9 cellular contexts compared by ENCODE assay signal in the genomic region with DNA sequence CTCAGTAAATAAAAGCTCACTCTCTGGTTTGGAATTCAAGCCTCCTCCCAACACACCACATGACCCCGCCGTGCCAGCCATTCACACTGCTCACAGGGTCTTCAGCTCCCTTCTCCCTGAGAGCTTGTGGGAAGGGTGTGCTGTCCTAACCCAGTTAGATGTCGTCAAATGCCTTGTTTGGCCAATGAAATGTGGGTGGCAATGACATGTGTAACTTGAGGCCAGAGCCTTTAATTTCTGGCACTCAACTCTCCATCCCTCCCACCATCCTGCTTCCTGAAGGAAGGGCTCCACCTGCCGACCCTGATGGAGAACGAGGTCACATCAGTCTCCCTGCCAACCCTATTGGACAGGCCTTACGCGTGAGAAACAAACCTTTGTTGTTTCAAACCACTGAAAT.
DNase-seq lines count a peak whose midpoint lies in the region; ATAC-seq and TF ChIP-seq lines count a peak whose summit lies in the region.
"Had no signal": no experiment of that assay in that cellular context is flagged by ENCODE, and none has a peak within 500 bp of the region (broad histone marks: within the 10 kb centered on the region; RNA-seq: fewer than 3 reads in every experiment).

No MANE protein-coding gene starts in this region.

- POLR2A ChIA-PET in A673 (lab: Charles Lee; ENCODE audit: low non-redundant PET): no interaction called here
- POLR2A ChIA-PET in PC-3 (lab: Charles Lee; ENCODE audit: unreplicated experiment): no interaction called here

- intact Hi-C loops in A673 (cut with micrococcal nuclease; ENCODE audit: unreplicated experiment): no loop called here
- intact Hi-C loops in PC-3 (cut with micrococcal nuclease): loop anchor here (1.0 kb wide), 1 partner anchor 80 kb away; no protein-coding TSS in a partner anchor

- no peaks in the 10 kb centered on the region for H3K9me3 ChIP-seq in A673 (ENCODE audit: low read depth, low read length, poor library complexity, severe bottlenecking)
- no peaks in the 10 kb centered on the region for H3K9me3 ChIP-seq in HAP-1
- no peaks in the 10 kb centered on the region for H3K9me3 ChIP-seq in PC-3 (ENCODE audit: low read length)

- no peaks in the 10 kb centered on the region for H3K4me1 Mint-ChIP-seq in activated T-cell treated with anti-CD3 and anti-CD28 coated beads, Interleukin-2, amount 50 U/mL, for 24 hours (ENCODE audit: low read depth)

- H4K20me1 ChIP-seq in PC-3 (ENCODE audit: low read length): no peaks in the 10 kb centered on the region

- no peaks in the 10 kb centered on the region for H3K36me3 ChIP-seq in A673 (ENCODE audit: insufficient read depth, low read length, poor library complexity, severe bottlenecking)
- no peaks in the 10 kb centered on the region for H3K36me3 ChIP-seq in HAP-1 (replicated peaks)
- H3K36me3 ChIP-seq in PC-3 (ENCODE audit: low read depth, low read length): no peaks in the 10 kb centered on the region

- H3K4me1 ChIP-seq in A673 (ENCODE audit: insufficient read depth, low read length, poor library complexity, severe bottlenecking) (no peaks in the 10 kb centered on the region), HAP-1 (no peaks in the 10 kb centered on the region), PC-3 (ENCODE audit: insufficient read depth, low read length) (no peaks in the 10 kb centered on the region)

- H3K36me3 Mint-ChIP-seq in activated T-cell treated with anti-CD3 and anti-CD28 coated beads, Interleukin-2, amount 50 U/mL, for 24 hours (ENCODE audit: low read depth): no peaks in the 10 kb centered on the region

- no peaks in the 10 kb centered on the region for H3K79me2 ChIP-seq in PC-3 (ENCODE audit: low read length)

- CTCF ChIA-PET in A673 (lab: Charles Lee): interaction anchor here (1.1 kb wide), 1 partner anchor 80 kb away, joined by 7 read pairs; no protein-coding TSS in a partner anchor
- CTCF ChIA-PET in PC-3 (lab: Charles Lee): interaction anchor here (0.5 kb wide), 1 partner anchor 104 kb away, joined by 4 read pairs; no protein-coding TSS in a partner anchor

- no peak overlapping the region for H3K27ac Mint-ChIP-seq in activated T-cell treated with anti-CD3 and anti-CD28 coated beads, Interleukin-2, amount 50 U/mL, for 24 hours

- H3K27me3 Mint-ChIP-seq in activated T-cell treated with anti-CD3 and anti-CD28 coated beads, Interleukin-2, amount 50 U/mL, for 24 hours: no peaks in the 10 kb centered on the region

- in situ Hi-C loops in HAP-1 (cut with MboI; ENCODE audit: low sequenced_read_pairs): no loop called here

- DNase-seq in A673 (ENCODE audit: low spot score): peak; percentile 17
- peak; percentile 75 for DNase-seq in HAP-1 (ENCODE audit: low spot score in 2 of 2)
- DNase-seq in PC-3: peak; percentile 77
- DNase-seq in foreskin melanocyte: peak; percentile 30
- no peak for DNase-seq in activated effector memory CD4-positive, alpha-beta T cell treated with anti-CD3 and anti-CD28 coated beads, Interleukin-2, amount 50 U/mL, for 16 hours
- no peak for DNase-seq in activated T-cell treated with anti-CD3 and anti-CD28 coated beads, Interleukin-2, amount 50 U/mL, for 24 hours
- DNase-seq in coronary artery (ENCODE audit: low spot score): no peak
- no peak for DNase-seq in epidermal melanocyte (ENCODE audit: insufficient read length, low spot score)
- DNase-seq: NCI-H345 had no signal

- no peaks in the 10 kb centered on the region for H3F3A ChIP-seq in PC-3 (ENCODE audit: low read length, unreplicated experiment)

- no peak for ATAC-seq in PC-3

- no peak overlapping the region for H3K4me3 Mint-ChIP-seq in activated T-cell treated with anti-CD3 and anti-CD28 coated beads, Interleukin-2, amount 50 U/mL, for 24 hours

- TF ChIP-seq CTCF in A673 (conservative IDR thresholded peaks at IDR 0.05; ENCODE audit: low read depth, low read length): no peak
- TF ChIP-seq CTCF in PC-3 (conservative IDR thresholded peaks at IDR 0.05; ENCODE audit: low read depth, low read length): peak; percentile 81
- TF ChIP-seq CTCF in coronary artery (IDR thresholded peaks at IDR 0.05): no peak

- H3K9me3 Mint-ChIP-seq in activated T-cell treated with anti-CD3 and anti-CD28 coated beads, Interleukin-2, amount 50 U/mL, for 24 hours: no peaks in the 10 kb centered on the region

- no peak overlapping the region for H3K4me3 ChIP-seq in A673 (ENCODE audit: low read depth, low read length, poor library complexity, severe bottlenecking)
- no peak overlapping the region for H3K4me3 ChIP-seq in HAP-1
- no peak overlapping the region for H3K4me3 ChIP-seq in PC-3 (ENCODE audit: low read length)
- no peak overlapping the region for H3K4me3 ChIP-seq in coronary artery

- peak overlapping the region; percentile 38; the same call in 1 of the 2 replicates for H3K4me2 ChIP-seq in PC-3 (ENCODE audit: low read length)

- H3K9me2 ChIP-seq in PC-3 (replicated peaks; ENCODE audit: low read length): no peaks in the 10 kb centered on the region

- H3K9ac ChIP-seq in PC-3 (ENCODE audit: low read length): no peak overlapping the region

- H3K27me3 ChIP-seq in A673 (replicated peaks; ENCODE audit: insufficient read depth, low read depth, low read length, poor library complexity) (no peaks in the 10 kb centered on the region), HAP-1 (ENCODE audit: low read depth) (no peaks in the 10 kb centered on the region), PC-3 (ENCODE audit: low read length) (peaks cover 22% of the 10 kb centered on the region)

- H3K27ac ChIP-seq in A673 (ENCODE audit: low read depth, low read length, poor library complexity, severe bottlenecking): no peak overlapping the region
- no peak overlapping the region for H3K27ac ChIP-seq in PC-3 (ENCODE audit: low read length)
- H3K27ac ChIP-seq in coronary artery: no peak overlapping the region

- BruUV-seq in A673 (replicated peaks; lab: Mats Ljungman, UMichigan): no TSS peak
- no TSS peak for BruUV-seq in PC-3 (replicated peaks; lab: Mats Ljungman, UMichigan)

- 0 out of 2 replicates have a peak overlapping the region, but pooled peaks have one; percentile 35 for H2AFZ ChIP-seq in PC-3 (ENCODE audit: low read length)

Comparison
In these comparisons a context has a peak if more than half of its experiments do, and no peak if none do; other contexts are left out.
1. DNase-seq: peak in A673 (single experiment), HAP-1 (2 of 2), PC-3 (single experiment) and foreskin melanocyte (single experiment); none in activated effector memory CD4-positive, alpha-beta T cell treated with anti-CD3 and anti-CD28 coated beads, Interleukin-2, amount 50 U/mL, for 16 hours (single experiment), activated T-cell treated with anti-CD3 and anti-CD28 coated beads, Interleukin-2, amount 50 U/mL, for 24 hours (single experiment), coronary artery (single experiment) and epidermal melanocyte (single experiment).